Comparison of ENCODE assay signal across 1 cellular context in genomic region chr1:111275079-111275478, GRCh38.
TF ChIP-seq lines count a peak whose summit lies in the region.

No MANE protein-coding gene starts in this region.

TF ChIP-seq in K562, 482 proteins besides CTCF, POLR2A, EP300 and RAD21 (continued from another document):
- peak; percentile 89 for TF ChIP-seq TFE3 (CRISPR knock-in tag; IDR thresholded peaks at IDR 0.05)
- TF ChIP-seq SMARCC2 (IDR thresholded peaks at IDR 0.05; ENCODE audit: low read depth) = no peak
- TF ChIP-seq PML (IDR thresholded peaks at IDR 0.05; ENCODE audit: low read length) = no peak
TF ChIP-seq in K562: peak in this region for 1.
